10 cellular contexts compared by ENCODE assay signal in genomic region chr20:31676534-31677030, GRCh38. TPM values are rescaled to one million over a fixed set of nuclear protein-coding genes. Genes with fewer than 3 reads are reported as not detected.
A peak's percentile ranks its signal among the peaks of the same experiment; 100 is the strongest.
DNase-seq lines count a peak whose midpoint lies in the region; ATAC-seq and TF ChIP-seq lines count a peak whose summit lies in the region.
"Had no signal": no experiment of that assay in that cellular context is flagged by ENCODE, and none has a peak within 500 bp of the region (broad histone marks: within the 10 kb centered on the region; RNA-seq: fewer than 3 reads in every experiment).

No MANE protein-coding gene starts in this region.

- POLR2A ChIA-PET in PC-9 (lab: Charles Lee; ENCODE audit: unreplicated experiment), result no interaction called here

- H3K27me3 Mint-ChIP-seq in activated T-cell treated with anti-CD3 and anti-CD28 coated beads, Interleukin-2, amount 50 U/mL, for 72 hours (ENCODE audit: low read depth), result no peaks in the 10 kb centered on the region
- H3K27me3 Mint-ChIP-seq in activated naive CD8-positive, alpha-beta T cell, result no peaks in the 10 kb centered on the region

- H3K4me1 Mint-ChIP-seq in activated T-cell treated with anti-CD3 and anti-CD28 coated beads, Interleukin-2, amount 50 U/mL, for 72 hours (ENCODE audit: low read depth), result peaks cover 100% of the 10 kb centered on the region
- peaks cover 82% of the 10 kb centered on the region for H3K4me1 Mint-ChIP-seq in activated naive CD8-positive, alpha-beta T cell (ENCODE audit: low read depth)

- TF ChIP-seq CTCF in lung (IDR thresholded peaks at IDR 0.05; ENCODE audit: control extremely low read depth, extremely low read depth) (no peak), thoracic aorta (IDR thresholded peaks at IDR 0.05) (no peak), PC-9 (conservative IDR thresholded peaks at IDR 0.05) (no peak)

- H3K36me3 ChIP-seq in lung (ENCODE audit: control insufficient read depth in 2 of 2, insufficient read depth in 2 of 2, low read length in 2 of 2), result peaks cover 6 to 13% of the 10 kb centered on the region in 2 donors
- H3K36me3 ChIP-seq in thoracic aorta, result no peaks in the 10 kb centered on the region
- peaks cover 68% of the 10 kb centered on the region for H3K36me3 ChIP-seq in PC-9 (ENCODE audit: low read depth)

- H3K27me3 ChIP-seq in lung (ENCODE audit: control insufficient read depth, insufficient read depth), result no peaks in the 10 kb centered on the region
- no peaks in the 10 kb centered on the region for H3K27me3 ChIP-seq in thoracic aorta (replicated peaks; ENCODE audit: insufficient read depth)
- H3K27me3 ChIP-seq in PC-9 (ENCODE audit: insufficient read depth, low read depth), result no peaks in the 10 kb centered on the region
- H3K27me3 ChIP-seq: BE2C had no signal

- no peak overlapping the region for H2AFZ ChIP-seq in PC-9

- peaks cover 69% of the 10 kb centered on the region for H3F3A ChIP-seq in PC-9 (ENCODE audit: insufficient read depth, low read depth)

- no peak for DNase-seq in activated T-cell treated with anti-CD3 and anti-CD28 coated beads, Interleukin-2, amount 50 U/mL, for 72 hours
- no peak for DNase-seq in activated T-cell treated with anti-CD3 and anti-CD28 coated beads, Interleukin-2, amount 50 U/mL, for 48 hours
- no peak for DNase-seq in lung (ENCODE audit: low spot score)
- no peak for DNase-seq in thoracic aorta (ENCODE audit: low spot score)
- DNase-seq in PC-9, result no peak
- DNase-seq in cerebellar cortex (ENCODE audit: low spot score), result no peak
- DNase-seq: BE2C, NCI-H1048 had no signal

- H3K4me2 ChIP-seq in PC-9, result no peak overlapping the region

- no TSS peak for BruUV-seq in PC-9 (replicated peaks; lab: Mats Ljungman, UMichigan)

- 86 to 91% methylated on average over 8 of the region's 8 CpGs for WGBS in lung, 2 donors

- no peaks in the 10 kb centered on the region for H3K9me2 ChIP-seq in PC-9 (ENCODE audit: insufficient read depth)

- peaks cover 97% of the 10 kb centered on the region for H3K79me2 ChIP-seq in PC-9 (ENCODE audit: low read depth)

- intact Hi-C loops in PC-9 (cut with micrococcal nuclease; ENCODE audit: unreplicated experiment), result no loop called here

- H3K4me3 ChIP-seq in lung, result no peak overlapping the region
- no peak overlapping the region for H3K4me3 ChIP-seq in thoracic aorta
- H3K4me3 ChIP-seq in PC-9, result no peak overlapping the region

- peak overlapping the region; percentile 91 to 94 for H3K4me3 Mint-ChIP-seq in activated T-cell treated with anti-CD3 and anti-CD28 coated beads, Interleukin-2, amount 50 U/mL, for 72 hours
- peak overlapping the region; percentile 90 for H3K4me3 Mint-ChIP-seq in activated naive CD8-positive, alpha-beta T cell

- peaks cover 69% of the 10 kb centered on the region for H4K20me1 ChIP-seq in PC-9 (ENCODE audit: insufficient read depth)

- CTCF ChIA-PET in PC-9 (lab: Charles Lee), result interaction anchor here (0.7 to 2.6 kb wide), 3 partner anchors 43 to 110 kb away, joined by 3 to 10 read pairs (median 4); partner anchors contain the start of gene BCL2L1

- no peaks in the 10 kb centered on the region for H3K9me3 ChIP-seq in lung (ENCODE audit: control insufficient read depth in 2 of 2, insufficient read depth in 1 of 2, low read length in 1 of 2)
- H3K9me3 ChIP-seq in thoracic aorta, result no peaks in the 10 kb centered on the region
- H3K9me3 ChIP-seq in PC-9 (ENCODE audit: insufficient read depth, low read depth), result no peaks in the 10 kb centered on the region
- H3K9me3 ChIP-seq: BE2C had no signal

- H3K9me3 Mint-ChIP-seq in activated T-cell treated with anti-CD3 and anti-CD28 coated beads, Interleukin-2, amount 50 U/mL, for 72 hours, result no peaks in the 10 kb centered on the region
- no peaks in the 10 kb centered on the region for H3K9me3 Mint-ChIP-seq in activated naive CD8-positive, alpha-beta T cell (ENCODE audit: low read depth)

- no peak for ATAC-seq in activated T-cell treated with anti-CD3 and anti-CD28 coated beads, Interleukin-2, amount 50 U/mL, for 72 hours (replicated peaks in 1 of 2)
- ATAC-seq in lung (ENCODE audit: insufficient read depth, low FRiP score) (no peak), thoracic aorta (ENCODE audit: insufficient number of reproducible peaks, low FRiP score, low read depth) (no peak), GM21529 (IDR thresholded peaks at IDR 0.05; ENCODE audit: unreplicated experiment) (no peak)

- H3K4me1 ChIP-seq in lung (ENCODE audit: control insufficient read depth in 2 of 2, insufficient read depth in 2 of 2, low read length in 2 of 2) (peaks cover 47 to 63% of the 10 kb centered on the region in 2 donors), thoracic aorta (ENCODE audit: control insufficient read depth in 1 of 2, low read depth in 2 of 2) (peaks cover 83 to 100% of the 10 kb centered on the region in 2 donors), PC-9 (replicated peaks; ENCODE audit: insufficient read depth) (peaks cover 37% of the 10 kb centered on the region)

- peaks cover 12 to 47% of the 10 kb centered on the region in 2 donors for H3K36me3 Mint-ChIP-seq in activated T-cell treated with anti-CD3 and anti-CD28 coated beads, Interleukin-2, amount 50 U/mL, for 72 hours (ENCODE audit: insufficient read depth in 2 of 2)
- peaks cover 39% of the 10 kb centered on the region for H3K36me3 Mint-ChIP-seq in activated naive CD8-positive, alpha-beta T cell

- H3K27ac ChIP-seq in lung (ENCODE audit: low read depth in 1 of 2, low read length in 1 of 2), result peak overlapping the region; percentile 68 to 88
- peak overlapping the region; percentile 82 to 86 for H3K27ac ChIP-seq in thoracic aorta
- no peak overlapping the region for H3K27ac ChIP-seq in PC-9

- H3K27ac Mint-ChIP-seq in activated T-cell treated with anti-CD3 and anti-CD28 coated beads, Interleukin-2, amount 50 U/mL, for 72 hours, result peak overlapping the region; percentile 94
- H3K27ac Mint-ChIP-seq in activated naive CD8-positive, alpha-beta T cell, result peak overlapping the region; percentile 95

RNA-seq across cellular contexts. Expression of gene COX4I2, which starts 38.9 kb away (rescaled TPM):
- total RNA-seq in activated T-cell treated with anti-CD3 and anti-CD28 coated beads, Interleukin-2, amount 50 U/mL, for 72 hours, result not detected
- total RNA-seq in lung (10 to 100 TPM; 14.4 to 18.8 TPM), thoracic aorta (1 to 10 TPM in 1 of 2 donors, not detected in 1; 4.9 TPM), PC-9 (2021) (not detected in 2 replicates)
- 10 to 100 TPM; 21.0 to 51.8 TPM for polyA plus RNA-seq in lung

RNA-seq across cellular contexts. Expression of gene BCL2L1, which starts 46.1 kb away (rescaled TPM):
- 100 to 1,000 TPM; 120 to 152 TPM for total RNA-seq in activated T-cell treated with anti-CD3 and anti-CD28 coated beads, Interleukin-2, amount 50 U/mL, for 72 hours
- total RNA-seq in lung (100 to 1,000 TPM; 113 to 150 TPM), thoracic aorta (100 to 1,000 TPM; 137 to 187 TPM), PC-9 (2021) (125 and 129 TPM in 2 replicates)
- 100 to 1,000 TPM; 107 to 120 TPM for polyA plus RNA-seq in lung
